18 cellular contexts compared by ENCODE assay signal in the genomic region with DNA sequence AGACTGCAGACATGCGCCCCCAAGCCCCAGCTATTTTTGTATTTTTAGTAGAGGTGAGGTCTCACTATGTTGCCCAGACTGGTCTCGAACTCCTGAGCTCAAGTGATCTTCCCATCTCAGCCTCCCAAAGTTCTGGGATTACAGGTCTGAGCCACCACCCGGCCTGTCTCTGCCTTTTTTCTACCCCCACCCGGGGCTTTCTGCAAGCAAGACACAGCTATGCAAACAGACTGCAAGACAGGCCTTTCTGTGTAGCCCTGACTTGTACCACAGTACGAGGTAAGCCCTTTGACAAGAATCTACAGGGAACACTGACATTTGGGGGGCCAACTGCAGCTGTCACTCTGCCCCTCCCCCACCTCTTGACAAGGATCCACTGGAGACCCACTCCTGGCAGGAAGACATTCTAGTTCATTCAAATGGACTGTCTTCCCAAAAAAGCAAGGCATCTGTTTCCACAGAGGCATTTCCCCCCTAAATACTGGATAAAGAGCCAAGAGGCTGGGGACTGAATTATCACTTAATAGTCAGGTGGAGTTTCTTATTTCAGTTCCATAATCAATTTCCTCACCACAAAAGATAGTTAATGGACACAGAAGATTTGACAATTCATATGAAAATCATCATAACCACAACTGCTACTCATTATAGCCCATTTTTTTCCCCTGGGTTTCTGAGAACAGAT.
A peak's percentile ranks its signal among the peaks of the same experiment; 100 is the strongest.
DNase-seq lines count a peak whose midpoint lies in the region; ATAC-seq, FAIRE-seq and TF ChIP-seq lines count a peak whose summit lies in the region.
"Had no signal": no experiment of that assay in that cellular context is flagged by ENCODE, and none has a peak within 500 bp of the region (broad histone marks: within the 10 kb centered on the region; RNA-seq: fewer than 3 reads in every experiment).

No MANE protein-coding gene starts in this region.

- no peak overlapping the region for H3K27ac ChIP-seq in CD8-positive, alpha-beta T cell (ENCODE audit: low read depth, low read length)
- H3K27ac ChIP-seq: brain microvascular endothelial cell, pancreas, thoracic aorta had no signal

- no peaks in the 10 kb centered on the region for H3K4me1 ChIP-seq in CD8-positive, alpha-beta T cell (ENCODE audit: insufficient read depth, low read length)
- no peaks in the 10 kb centered on the region for H3K4me1 ChIP-seq in BE2C

- FAIRE-seq in GM19239 (lab: Jason Lieb, UNC): peak; percentile 78
- FAIRE-seq: pancreas had no signal

- no peak overlapping the region for H3K4me3 ChIP-seq in CD8-positive, alpha-beta T cell (ENCODE audit: low read depth, low read length)
- H3K4me3 ChIP-seq in BE2C (ENCODE audit: low read depth, low read length): no peak overlapping the region
- H3K4me3 ChIP-seq: pancreas, thoracic aorta had no signal

- H3K9me3 ChIP-seq in CD8-positive, alpha-beta T cell (ENCODE audit: low read length): no peaks in the 10 kb centered on the region
- H3K9me3 ChIP-seq in BE2C: no peaks in the 10 kb centered on the region
- H3K9me3 ChIP-seq: pancreas, thoracic aorta had no signal

- H3K27me3 Mint-ChIP-seq in CD8-positive, alpha-beta T cell (ENCODE audit: low read depth): no peaks in the 10 kb centered on the region

- H3K27ac Mint-ChIP-seq in CD8-positive, alpha-beta T cell: no peak overlapping the region
- H3K27ac Mint-ChIP-seq: activated naive CD4-positive, alpha-beta T cell treated with anti-CD3 and anti-CD28 coated beads, Interleukin-2, amount 50 U/mL, for 72 hours had no signal

- intact Hi-C loops in CD8-positive, alpha-beta T cell (cut with DNase I, micrococcal nuclease): loop anchor here in 1 of 2 experiments (10.0 kb wide), 2 partner anchors 195 to 465 kb away; a partner anchor contains a TSS

- H3K36me3 ChIP-seq in CD8-positive, alpha-beta T cell (ENCODE audit: insufficient read depth, low read length): no peaks in the 10 kb centered on the region
- H3K36me3 ChIP-seq in BE2C: no peaks in the 10 kb centered on the region
- H3K36me3 ChIP-seq: brain microvascular endothelial cell, pancreas, thoracic aorta had no signal

- H3K36me3 Mint-ChIP-seq in CD8-positive, alpha-beta T cell: no peaks in the 10 kb centered on the region
- H3K36me3 Mint-ChIP-seq: activated naive CD4-positive, alpha-beta T cell treated with anti-CD3 and anti-CD28 coated beads, Interleukin-2, amount 50 U/mL, for 72 hours had no signal

- H3K4me1 Mint-ChIP-seq in CD8-positive, alpha-beta T cell (ENCODE audit: low read depth): peaks cover 12% of the 10 kb centered on the region

- H3K27me3 ChIP-seq in CD8-positive, alpha-beta T cell (ENCODE audit: insufficient read depth, low read length): no peaks in the 10 kb centered on the region
- H3K27me3 ChIP-seq in BE2C: no peaks in the 10 kb centered on the region
- H3K27me3 ChIP-seq: brain microvascular endothelial cell, pancreas had no signal

- no peaks in the 10 kb centered on the region for H3K9me3 Mint-ChIP-seq in CD8-positive, alpha-beta T cell
- H3K9me3 Mint-ChIP-seq: activated naive CD4-positive, alpha-beta T cell treated with anti-CD3 and anti-CD28 coated beads, Interleukin-2, amount 50 U/mL, for 72 hours had no signal

- DNase-seq in GM10266 (ENCODE audit: extremely low spot score) (peak; percentile 22), GM19239 (ENCODE audit: insufficient read length, low spot score) (no peak), islet precursor cell (peak; percentile 75), omental fat pad (ENCODE audit: low spot score) (no peak), BE2C (no peak)
- no peak for DNase-seq in CD8-positive, alpha-beta T cell
- DNase-seq: brain microvascular endothelial cell; HCEC 1CT; left ventricle myocardium superior; MV-4-11; NCI-H2029 treated with DMSO at 0.1 percent for 48 hours; NCI-H510A; pancreas; stimulated activated CD4-positive, alpha-beta T cell treated with anti-CD3 and anti-CD28 coated beads, Interleukin-4, amount 100 ng/mL, for 1 hour had no signal

- TF ChIP-seq CTCF in GM10266 (IDR thresholded peaks at IDR 0.05; ENCODE audit: control insufficient read depth, insufficient read depth, low read depth, missing control alignments) (no peak), omental fat pad (IDR thresholded peaks at IDR 0.05) (no peak), BE2C (IDR thresholded peaks at IDR 0.05; ENCODE audit: low read depth, low read length) (no peak)
- TF ChIP-seq CTCF in CD8-positive, alpha-beta T cell (IDR thresholded peaks at IDR 0.05): no peak

- no peak overlapping the region for H3K4me3 Mint-ChIP-seq in CD8-positive, alpha-beta T cell

- CTCF ChIA-PET in CD8-positive, alpha-beta T cell (lab: Charles Lee): interaction anchor here (0.6 to 2.3 kb wide), 2 partner anchors 13 to 20 kb away, joined by 3 to 7 read pairs; no protein-coding TSS in a partner anchor

- ATAC-seq in HG03354 (IDR thresholded peaks at IDR 0.05; ENCODE audit: poor library complexity, severe bottlenecking, unreplicated experiment): peak; percentile 40
- no peak for ATAC-seq in omental fat pad (ENCODE audit: low FRiP score)
- ATAC-seq in HG02763 (IDR thresholded peaks at IDR 0.05; ENCODE audit: unreplicated experiment): no peak
- no peak for ATAC-seq in CD8-positive, alpha-beta T cell
- ATAC-seq: activated naive CD4-positive, alpha-beta T cell treated with anti-CD3 and anti-CD28 coated beads, Interleukin-2, amount 50 U/mL, for 72 hours; left ventricle myocardium superior; pancreas had no signal

- POLR2A ChIA-PET in CD8-positive, alpha-beta T cell (lab: Charles Lee): no interaction called here

Comparison
In these comparisons a context has a peak if more than half of its experiments do, and no peak if none do; other contexts are left out.
1. DNase-seq: peak in GM10266 (single experiment) and islet precursor cell (single experiment); none in GM19239 (single experiment), omental fat pad (single experiment), CD8-positive, alpha-beta T cell (0 of 7) and BE2C (single experiment).